Comparison of ENCODE assay signal across 7 cellular contexts in genomic region chr16:82639666-82640336, GRCh38. TPM values are rescaled to one million over a fixed set of nuclear protein-coding genes. Genes with fewer than 3 reads are reported as not detected.
DNase-seq lines count a peak whose midpoint lies in the region; ATAC-seq and TF ChIP-seq lines count a peak whose summit lies in the region.

No MANE protein-coding gene starts in this region.

- RAD21 ChIA-PET in HCT116 (lab: Charles Lee; ENCODE audit: low non-redundant PET in 1 of 2, low total read pairs in 2 of 2, uncharacterized antibody in 2 of 2, unreplicated experiment in 2 of 2) = no interaction called here

- H3K9me2 ChIP-seq in HCT116 (ENCODE audit: insufficient read depth) = no peaks in the 10 kb centered on the region

- no peaks in the 10 kb centered on the region for H3K9me3 ChIP-seq in HCT116 (ENCODE audit: control insufficient read depth in 1 of 2, insufficient read depth in 1 of 2, low read depth in 1 of 2, low read length in 2 of 2)

- no peaks in the 10 kb centered on the region for H3K79me2 ChIP-seq in HCT116 (ENCODE audit: insufficient read depth, low read length)

- peaks cover 3% of the 10 kb centered on the region for H3K4me1 Mint-ChIP-seq in activated T-cell treated with anti-CD3 and anti-CD28 coated beads, Interleukin-2, amount 50 U/mL, for 4 hours (ENCODE audit: low read depth)

- no peak overlapping the region for H3K9ac ChIP-seq in HCT116 (ENCODE audit: low read length)

- POLR2A ChIA-PET in GM10248 (lab: Yijun Ruan, JAX) = no interaction called here
- POLR2A ChIA-PET in HCT116 (lab: Charles Lee) = no interaction called here

- intact Hi-C loops in HCT116 (cut with micrococcal nuclease) = loop anchor here (1.0 to 10.0 kb wide), 2 partner anchors 376 to 805 kb away; no protein-coding TSS in a partner anchor

- H3K27me3 Mint-ChIP-seq in activated T-cell treated with anti-CD3 and anti-CD28 coated beads, Interleukin-2, amount 50 U/mL, for 4 hours (ENCODE audit: low read depth) = peaks cover 4% of the 10 kb centered on the region

- H3K27ac ChIP-seq in HCT116 (ENCODE audit: low read depth, low read length) = no peak overlapping the region

- peak; percentile 54 for DNase-seq in GM10248 (ENCODE audit: extremely low spot score)
- DNase-seq in HCT116 (ENCODE audit: low read depth, low spot score) = peak; percentile 42
- DNase-seq in NCI-H748 (lab: John Stamatoyannopoulos, UW; ENCODE audit: unreplicated experiment) = peak; percentile 73
- DNase-seq in activated T-cell treated with anti-CD3 and anti-CD28 coated beads, Interleukin-2, amount 50 U/mL, for 4 hours = peak; percentile 35
- DNase-seq in germinal center (ENCODE audit: low spot score) = peak; percentile 24
- peak; percentile 44 for DNase-seq in retina

- no peak overlapping the region for H3K4me2 ChIP-seq in HCT116 (ENCODE audit: low read length)

- H3K9me3 Mint-ChIP-seq in activated T-cell treated with anti-CD3 and anti-CD28 coated beads, Interleukin-2, amount 50 U/mL, for 4 hours = no peaks in the 10 kb centered on the region

- H3K36me3 Mint-ChIP-seq in activated T-cell treated with anti-CD3 and anti-CD28 coated beads, Interleukin-2, amount 50 U/mL, for 4 hours (ENCODE audit: insufficient read depth) = no peaks in the 10 kb centered on the region

- H3K4me3 ChIP-seq in HCT116 (replicated peaks in 1 of 2; ENCODE audit: low read depth in 1 of 2, low read length in 2 of 2) = no peak overlapping the region

- no peak overlapping the region for H3K4me3 Mint-ChIP-seq in activated T-cell treated with anti-CD3 and anti-CD28 coated beads, Interleukin-2, amount 50 U/mL, for 4 hours

- TF ChIP-seq CTCF in GM10248 (IDR thresholded peaks at IDR 0.05; ENCODE audit: control extremely low read depth, extremely low read depth, low read depth, missing control alignments) = peak; percentile 83
- TF ChIP-seq CTCF in HCT116 (IDR thresholded peaks at IDR 0.05 in 2 of 3, conservative IDR thresholded peaks at IDR 0.05 in 1 of 3; ENCODE audit: borderline replicate concordance in 1 of 3, insufficient read depth in 1 of 3, low read depth in 2 of 3, low read length in 2 of 3) = peak; percentile 67 to 99 (median 98)

- peak; percentile 58 for TF ChIP-seq RAD21 in HCT116 (IDR thresholded peaks at IDR 0.05; ENCODE audit: low read depth)

- ATAC-seq in HCT116 (peak; percentile 96), HG02840 (IDR thresholded peaks at IDR 0.05; ENCODE audit: low FRiP score, unreplicated experiment) (no peak)
- peak; percentile 52 to 72 for ATAC-seq in activated T-cell treated with anti-CD3 and anti-CD28 coated beads, Interleukin-2, amount 50 U/mL, for 4 hours

- H3K36me3 ChIP-seq in HCT116 (ENCODE audit: control insufficient read depth in 1 of 2, insufficient read depth in 2 of 2, low read length in 2 of 2) = no peaks in the 10 kb centered on the region

- BruUV-seq in HCT116 (replicated peaks; lab: Mats Ljungman, UMichigan) = no TSS peak

- no peak overlapping the region for H2AFZ ChIP-seq in HCT116 (ENCODE audit: low read depth, low read length, poor library complexity, severe bottlenecking)

- H3K27me3 ChIP-seq in HCT116 (ENCODE audit: insufficient read depth, low read length) = no peaks in the 10 kb centered on the region

- H4K20me1 ChIP-seq in HCT116 (ENCODE audit: insufficient read depth) = no peaks in the 10 kb centered on the region

- TF ChIP-seq POLR2A in HCT116 (IDR thresholded peaks at IDR 0.05; ENCODE audit: borderline replicate concordance, extremely low read depth, insufficient read depth, insufficient read length) = no peak

- H3K4me1 ChIP-seq in HCT116 (ENCODE audit: control insufficient read depth in 1 of 2, insufficient read depth in 2 of 2, low read length in 2 of 2) = no peaks in the 10 kb centered on the region

- CTCF ChIA-PET in GM10248 (lab: Yijun Ruan, JAX) (interaction anchor here (0.6 to 3.6 kb wide), 27 partner anchors 9 to 516 kb away, joined by 3 to 84 read pairs (median 5); no protein-coding TSS in a partner anchor), HCT116 (lab: Charles Lee) (interaction anchor here (0.6 to 2.8 kb wide), 8 partner anchors 8 to 463 kb away, joined by 3 to 9 read pairs (median 4); no protein-coding TSS in a partner anchor)

TF ChIP-seq in HCT116, 20 proteins besides CTCF, POLR2A, EP300 and RAD21:
- no peak for TF ChIP-seq YY1 (IDR thresholded peaks at IDR 0.05; ENCODE audit: extremely low read depth, insufficient replicate concordance, low read depth, low read length)
- peak; percentile 83 for TF ChIP-seq SRF (IDR thresholded peaks at IDR 0.05; ENCODE audit: low read depth)
- TF ChIP-seq SIN3A (IDR thresholded peaks at IDR 0.05; ENCODE audit: low read depth) = no peak
- no peak for TF ChIP-seq POLR2AphosphoS5 (IDR thresholded peaks at IDR 0.05; ENCODE audit: low read depth, low read length)

RNA-seq across cellular contexts. Expression of gene CDH13, which starts 13.0 kb away (rescaled TPM):
- not detected for total RNA-seq in HCT116 (2021; ENCODE audit: unreplicated experiment)
- polyA plus RNA-seq in HCT116 (2012) = not detected in 2 replicates
- total RNA-seq in activated T-cell treated with anti-CD3 and anti-CD28 coated beads, Interleukin-2, amount 50 U/mL, for 4 hours = not detected
